In the genomic region with DNA sequence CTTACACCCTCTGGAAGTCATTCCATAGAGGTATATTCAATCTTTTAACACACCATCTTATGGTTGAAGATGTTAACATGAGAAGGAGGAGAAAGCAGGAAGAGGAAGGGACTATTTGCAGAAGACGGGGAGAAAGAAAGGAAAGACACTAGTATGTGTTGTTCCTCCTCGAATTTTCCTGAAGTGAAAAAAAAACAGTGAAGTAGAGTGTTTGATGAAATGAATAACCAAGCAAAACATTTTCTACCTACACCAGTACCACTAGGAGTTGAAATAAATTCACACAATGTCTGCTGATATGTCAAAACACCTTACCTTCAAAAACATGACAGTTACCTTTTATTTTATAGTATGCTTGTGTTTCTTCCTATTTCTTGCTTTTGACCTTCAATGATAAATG, we compare ENCODE assay signal across 8 cellular contexts. TPM values are rescaled to one million over a fixed set of nuclear protein-coding genes. Genes with fewer than 3 reads are reported as not detected.
A peak's percentile ranks its signal among the peaks of the same experiment; 100 is the strongest.
DNase-seq lines count a peak whose midpoint lies in the region; ATAC-seq, FAIRE-seq and TF ChIP-seq lines count a peak whose summit lies in the region.

No MANE protein-coding gene starts in this region.

- peaks cover 37% of the 10 kb centered on the region for H3K79me2 ChIP-seq in keratinocyte (ENCODE audit: control insufficient read depth, insufficient read depth, low read length)

- peaks cover 38% of the 10 kb centered on the region for H3K36me3 Mint-ChIP-seq in activated naive CD8-positive, alpha-beta T cell treated with anti-CD3 and anti-CD28 coated beads, Interleukin-2, amount 10 ng/mL, durations not matched to agents 7 days and 5 days

- intact Hi-C loops in heart right ventricle (cut with DNase I) (loop anchor here in 6 of 10 donors (5.0 to 10.0 kb wide), 9 partner anchors 113 to 490 kb away; a partner anchor contains a TSS), left cardiac atrium (cut with DNase I) (loop anchor here in 1 of 2 donors (10.0 kb wide), 1 partner anchor 313 kb away; no protein-coding TSS in a partner anchor), transverse colon (cut with DNase I; ENCODE audit: low total_unique reads) (no loop called here)

- 37 to 47% methylated on average over 2 of the region's 2 CpGs for WGBS in heart right ventricle, 2 donors
- WGBS in transverse colon (ENCODE audit: low coverage in 1 of 2), 2 donors, result 22 to 23% methylated on average over 2 of the region's 2 CpGs

- DNase-seq in heart right ventricle, result no peak
- DNase-seq in left cardiac atrium, result no peak
- DNase-seq in activated naive CD8-positive, alpha-beta T cell treated with anti-CD3 and anti-CD28 coated beads, Interleukin-2, amount 10 ng/mL, durations not matched to agents 7 days and 5 days, result no peak
- no peak for DNase-seq in keratinocyte (ENCODE audit: low read depth, low spot score)
- no peak for DNase-seq in transverse colon
- no peak for DNase-seq in GM19239 (ENCODE audit: insufficient read length, low spot score)

- in situ Hi-C loops in transverse colon (cut with MboI; ENCODE audit: low pct_ligation_motif_present in 1 of 4, low pct_unique_long_range_greater_than_20kb in 1 of 4, low sequenced_read_pairs in 3 of 4), result loop anchor here in 2 of 4 donors (10.0 to 25.0 kb wide), 3 partner anchors 120 to 337 kb away; a partner anchor contains a TSS

- no peaks in the 10 kb centered on the region for H3K9me1 ChIP-seq in keratinocyte (ENCODE audit: control insufficient read depth, extremely low read depth, insufficient read depth, low read length)

- H3K9me3 Mint-ChIP-seq in activated naive CD8-positive, alpha-beta T cell treated with anti-CD3 and anti-CD28 coated beads, Interleukin-2, amount 10 ng/mL, durations not matched to agents 7 days and 5 days, result no peaks in the 10 kb centered on the region

- no peak for ATAC-seq in heart right ventricle
- ATAC-seq in left cardiac atrium, result no peak
- ATAC-seq in activated naive CD8-positive, alpha-beta T cell treated with anti-CD3 and anti-CD28 coated beads, Interleukin-2, amount 10 ng/mL, durations not matched to agents 7 days and 5 days (ENCODE audit: low read depth), result no peak
- no peak for ATAC-seq in GM21737 (IDR thresholded peaks at IDR 0.05; ENCODE audit: unreplicated experiment)
- ATAC-seq in HG03025 (IDR thresholded peaks at IDR 0.05; ENCODE audit: low FRiP score, unreplicated experiment), result no peak

- FAIRE-seq in keratinocyte (lab: Jason Lieb, UNC), result no peak
- FAIRE-seq in GM19239 (lab: Jason Lieb, UNC), result no peak

- H3K4me1 ChIP-seq in heart right ventricle, result peaks cover 7 to 50% (median 35%) of the 10 kb centered on the region in 9 donors
- peaks cover 23% of the 10 kb centered on the region for H3K4me1 ChIP-seq in keratinocyte (ENCODE audit: control insufficient read depth, extremely low read depth, insufficient read depth, low read length)
- H3K4me1 ChIP-seq in transverse colon, result peaks cover 27 to 41% (median 32%) of the 10 kb centered on the region in 4 donors

- no peak for TF ChIP-seq EP300 in transverse colon (IDR thresholded peaks at IDR 0.05; ENCODE audit: low read depth)

- peaks cover 31% of the 10 kb centered on the region for H3K4me1 Mint-ChIP-seq in activated naive CD8-positive, alpha-beta T cell treated with anti-CD3 and anti-CD28 coated beads, Interleukin-2, amount 10 ng/mL, durations not matched to agents 7 days and 5 days

- peak overlapping the region in 6 of 10 donors; percentile 89 to 99 (median 96) for H3K27ac ChIP-seq in heart right ventricle
- peak overlapping the region; percentile 99 for H3K27ac ChIP-seq in keratinocyte (ENCODE audit: control insufficient read depth, insufficient read depth, low read length)
- peak overlapping the region in 3 of 4 donors; percentile 96 to 99 (median 99) for H3K27ac ChIP-seq in transverse colon

- dilution Hi-C loops in keratinocyte (cut with MboI; ENCODE audit: extremely low pct_ligation_motif_present, low sequenced_read_pairs), result no loop called here

- H3K9me3 ChIP-seq in heart right ventricle, result no peaks in the 10 kb centered on the region
- H3K9me3 ChIP-seq in keratinocyte (ENCODE audit: control insufficient read depth, low read depth, low read length), result no peaks in the 10 kb centered on the region
- no peaks in the 10 kb centered on the region for H3K9me3 ChIP-seq in transverse colon

- TF ChIP-seq CTCF in heart right ventricle (IDR thresholded peaks at IDR 0.05) (no peak), keratinocyte (optimal IDR thresholded peaks at IDR 0.05 in 1 of 3, IDR thresholded peaks at IDR 0.05 in 1 of 3, conservative IDR thresholded peaks at IDR 0.05 in 1 of 3; ENCODE audit: extremely low read depth in 1 of 3, insufficient read depth in 2 of 3, low read length in 3 of 3) (no peak), transverse colon (IDR thresholded peaks at IDR 0.05) (no peak)

- peaks cover 0 to 47% (median 7%) of the 10 kb centered on the region in 9 donors for H3K36me3 ChIP-seq in heart right ventricle
- peaks cover 2 to 7% of the 10 kb centered on the region in 2 experiments for H3K36me3 ChIP-seq in keratinocyte (ENCODE audit: control insufficient read depth in 2 of 2, extremely low read depth in 1 of 2, insufficient read depth in 2 of 2, low read length in 2 of 2)
- peaks cover 0 to 18% (median 0%) of the 10 kb centered on the region in 4 donors for H3K36me3 ChIP-seq in transverse colon

- H3K9ac ChIP-seq in keratinocyte (ENCODE audit: control insufficient read depth, extremely low read depth, insufficient read depth, low read length), result peak overlapping the region; percentile 99

- POLR2A ChIA-PET in activated naive CD8-positive, alpha-beta T cell treated with anti-CD3 and anti-CD28 coated beads, Interleukin-2, amount 10 ng/mL, durations not matched to agents 7 days and 5 days (lab: Charles Lee), result no interaction called here

- no peaks in the 10 kb centered on the region for H3K27me3 Mint-ChIP-seq in activated naive CD8-positive, alpha-beta T cell treated with anti-CD3 and anti-CD28 coated beads, Interleukin-2, amount 10 ng/mL, durations not matched to agents 7 days and 5 days

- no peaks in the 10 kb centered on the region for H4K20me1 ChIP-seq in keratinocyte (ENCODE audit: control insufficient read depth, extremely low read depth, insufficient read depth, low read length)

- H3K4me2 ChIP-seq in keratinocyte (ENCODE audit: control insufficient read depth, extremely low read depth, insufficient read depth, low read depth, low read length), result peak overlapping the region; percentile 90

- peak overlapping the region; percentile 100 for H3K4me3 Mint-ChIP-seq in activated naive CD8-positive, alpha-beta T cell treated with anti-CD3 and anti-CD28 coated beads, Interleukin-2, amount 10 ng/mL, durations not matched to agents 7 days and 5 days

- TF ChIP-seq POLR2A in transverse colon (IDR thresholded peaks at IDR 0.05), result no peak

- H2AFZ ChIP-seq in keratinocyte (ENCODE audit: control insufficient read depth, low read length), result no peak overlapping the region

- H3K27me3 ChIP-seq in heart right ventricle, result no peaks in the 10 kb centered on the region
- H3K27me3 ChIP-seq in keratinocyte (ENCODE audit: control insufficient read depth, extremely low read depth, insufficient read depth, low read length), result no peaks in the 10 kb centered on the region
- H3K27me3 ChIP-seq in transverse colon, result no peaks in the 10 kb centered on the region

- peak overlapping the region; percentile 100 for H3K27ac Mint-ChIP-seq in activated naive CD8-positive, alpha-beta T cell treated with anti-CD3 and anti-CD28 coated beads, Interleukin-2, amount 10 ng/mL, durations not matched to agents 7 days and 5 days

- H3K4me3 ChIP-seq in heart right ventricle, result peak overlapping the region in 9 of 10 donors; percentile 65 to 96 (median 87)
- H3K4me3 ChIP-seq in keratinocyte (ENCODE audit: control insufficient read depth in 2 of 3, extremely low read depth in 1 of 3, insufficient read depth in 2 of 3, low read depth in 1 of 3, low read length in 3 of 3), result peak overlapping the region; percentile 74 to 98 (median 78)
- H3K4me3 ChIP-seq in transverse colon, result peak overlapping the region in 2 of 4 donors; percentile 57 to 93

RNA-seq across cellular contexts. Expression of a gene that starts 1.4 kb away (rescaled TPM):
- total RNA-seq in heart right ventricle, result 10 to 100 TPM; 29.7 to 43.0 (median 36.4) TPM
- polyA plus RNA-seq in heart right ventricle, result 10 to 100 TPM; 17.6 to 26.9 TPM
- total RNA-seq in left cardiac atrium, result 10 to 100 TPM; 36.0 to 44.8 TPM
- total RNA-seq in activated naive CD8-positive, alpha-beta T cell treated with anti-CD3 and anti-CD28 coated beads, Interleukin-2, amount 10 ng/mL, durations not matched to agents 7 days and 5 days, result 10 to 100 TPM; 93.3 to 95.3 TPM
- 63.0 to 85.3 TPM (median 72.7 TPM) in 3 replicates for polyA plus RNA-seq in keratinocyte
- 81.7 TPM for polyA plus RNA-seq in keratinocyte (2011; ENCODE audit: low read depth)
- polyA plus RNA-seq in keratinocyte (2011; cell fraction: cytosol; rRNA removed), result 44.4 and 64.4 TPM in 2 replicates
- polyA plus RNA-seq in keratinocyte (2011; cell fraction: nucleus; rRNA removed), result 83.7 and 92.9 TPM in 2 replicates
- polyA plus RNA-seq in keratinocyte (2012; ENCODE audit: low replicate concordance), result 44.0 and 61.6 TPM in 2 replicates
- polyA minus RNA-seq in keratinocyte, result 66.4 to 130 TPM (median 79.2 TPM) in 3 replicates
- polyA minus RNA-seq in keratinocyte (2011; cell fraction: cytosol; rRNA and poly(A)+ RNA removed), result 47.6 TPM
- 86.5 and 156 TPM in 2 replicates for polyA minus RNA-seq in keratinocyte (2011; cell fraction: nucleus; rRNA and poly(A)+ RNA removed)
- 100 to 1,000 TPM in 3 of 4 donors, 10 to 100 TPM in 1; 36.8 to 204 (median 139) TPM for total RNA-seq in transverse colon
